Comparison of ENCODE assay signal across 8 cellular contexts in genomic region chr5:115068239-115069086, GRCh38.
DNase-seq lines count a peak whose midpoint lies in the region; ATAC-seq and TF ChIP-seq lines count a peak whose summit lies in the region.

No MANE protein-coding gene starts in this region.

- peaks cover 25% of the 10 kb centered on the region for H3K4me1 Mint-ChIP-seq in activated T-cell treated with anti-CD3 and anti-CD28 coated beads, Interleukin-2, amount 50 U/mL, for 24 hours (ENCODE audit: low read depth)
- H3K4me1 Mint-ChIP-seq in stimulated activated memory B cell treated with anti-CD40 and anti-IgM and Interleukin-4, amounts not matched to agents 10 μg/mL and 1 μg/mL and 100 μg/mL, for 72 hours = peaks cover 49% of the 10 kb centered on the region
- no peaks in the 10 kb centered on the region for H3K4me1 Mint-ChIP-seq in chondrocyte (ENCODE audit: low read depth)

- TF ChIP-seq CTCF in choroid plexus epithelial cell (conservative IDR thresholded peaks at IDR 0.05; ENCODE audit: low read depth, low read length) = no peak
- no peak for TF ChIP-seq CTCF in chondrocyte (IDR thresholded peaks at IDR 0.05)

- H3K36me3 Mint-ChIP-seq in activated T-cell treated with anti-CD3 and anti-CD28 coated beads, Interleukin-2, amount 50 U/mL, for 24 hours (ENCODE audit: low read depth) = no peaks in the 10 kb centered on the region
- H3K36me3 Mint-ChIP-seq in stimulated activated memory B cell treated with anti-CD40 and anti-IgM and Interleukin-4, amounts not matched to agents 10 μg/mL and 1 μg/mL and 100 μg/mL, for 72 hours = no peaks in the 10 kb centered on the region
- no peaks in the 10 kb centered on the region for H3K36me3 Mint-ChIP-seq in chondrocyte (ENCODE audit: low read depth)

- peak; percentile 29 for DNase-seq in activated T-cell treated with anti-CD3 and anti-CD28 coated beads, Interleukin-2, amount 50 U/mL, for 24 hours
- no peak for DNase-seq in activated T-cell treated with anti-CD3 and anti-CD28 coated beads, Interleukin-2, amount 50 U/mL, for 1 hour
- DNase-seq in NCI-H748 treated with DMSO at 0.1 percent for 48 hours (lab: John Stamatoyannopoulos, UW) (peak; percentile 33), choroid plexus epithelial cell (ENCODE audit: low read depth) (peak; percentile 23), chondrocyte (ENCODE audit: low spot score) (no peak), mesenteric fat pad (ENCODE audit: low spot score) (no peak)

- H3K27ac Mint-ChIP-seq in activated T-cell treated with anti-CD3 and anti-CD28 coated beads, Interleukin-2, amount 50 U/mL, for 24 hours = peak overlapping the region; percentile 71
- H3K27ac Mint-ChIP-seq in stimulated activated memory B cell treated with anti-CD40 and anti-IgM and Interleukin-4, amounts not matched to agents 10 μg/mL and 1 μg/mL and 100 μg/mL, for 72 hours = no peak overlapping the region
- no peak overlapping the region for H3K27ac Mint-ChIP-seq in chondrocyte (ENCODE audit: unreplicated experiment)

- peaks cover 44% of the 10 kb centered on the region for H3K27me3 Mint-ChIP-seq in activated T-cell treated with anti-CD3 and anti-CD28 coated beads, Interleukin-2, amount 50 U/mL, for 24 hours
- H3K27me3 Mint-ChIP-seq in stimulated activated memory B cell treated with anti-CD40 and anti-IgM and Interleukin-4, amounts not matched to agents 10 μg/mL and 1 μg/mL and 100 μg/mL, for 72 hours = no peaks in the 10 kb centered on the region
- peaks cover 37% of the 10 kb centered on the region for H3K27me3 Mint-ChIP-seq in chondrocyte (ENCODE audit: low read depth)

- H3K9me3 Mint-ChIP-seq in activated T-cell treated with anti-CD3 and anti-CD28 coated beads, Interleukin-2, amount 50 U/mL, for 24 hours = peaks cover 2% of the 10 kb centered on the region
- no peaks in the 10 kb centered on the region for H3K9me3 Mint-ChIP-seq in stimulated activated memory B cell treated with anti-CD40 and anti-IgM and Interleukin-4, amounts not matched to agents 10 μg/mL and 1 μg/mL and 100 μg/mL, for 72 hours
- H3K9me3 Mint-ChIP-seq in chondrocyte (ENCODE audit: low read depth) = no peaks in the 10 kb centered on the region

- no peak overlapping the region for H3K4me3 Mint-ChIP-seq in activated T-cell treated with anti-CD3 and anti-CD28 coated beads, Interleukin-2, amount 50 U/mL, for 24 hours
- no peak overlapping the region for H3K4me3 Mint-ChIP-seq in stimulated activated memory B cell treated with anti-CD40 and anti-IgM and Interleukin-4, amounts not matched to agents 10 μg/mL and 1 μg/mL and 100 μg/mL, for 72 hours
- H3K4me3 Mint-ChIP-seq in chondrocyte (ENCODE audit: unreplicated experiment) = no peak overlapping the region

- ATAC-seq in HG03039 (IDR thresholded peaks at IDR 0.05; ENCODE audit: unreplicated experiment) = peak; percentile 80
- peak; percentile 59 for ATAC-seq in stimulated activated memory B cell treated with anti-CD40 and anti-IgM and Interleukin-4, amounts not matched to agents 10 μg/mL and 1 μg/mL and 100 μg/mL, for 72 hours

- no peak overlapping the region for H3K4me3 ChIP-seq in choroid plexus epithelial cell (ENCODE audit: low read depth, low read length)

Comparison
In these comparisons a context has a peak if more than half of its experiments do, and no peak if none do; other contexts are left out.
1. DNase-seq: peak in activated T-cell treated with anti-CD3 and anti-CD28 coated beads, Interleukin-2, amount 50 U/mL, for 24 hours (single experiment), NCI-H748 treated with DMSO at 0.1 percent for 48 hours (single experiment) and choroid plexus epithelial cell (single experiment); none in activated T-cell treated with anti-CD3 and anti-CD28 coated beads, Interleukin-2, amount 50 U/mL, for 1 hour (single experiment), chondrocyte (single experiment) and mesenteric fat pad (single experiment).